Comparison of ENCODE assay signal across 1 cellular context in genomic region chr2:30807249-30807648, GRCh38.
TF ChIP-seq lines count a peak whose summit lies in the region.

TSS of gene CAPN13 (minus strand) at chr2:30807446. CDS start at chr2:30787325, 20,121 bp downstream.

TF ChIP-seq in H1, 55 proteins besides CTCF, POLR2A, EP300 and RAD21 (continued from another document):
- TF ChIP-seq CHD7 (IDR thresholded peaks at IDR 0.05; ENCODE audit: insufficient replicate concordance, low read length) (no peak), TAF7 (optimal IDR thresholded peaks at IDR 0.05; ENCODE audit: borderline replicate concordance, low read depth, low read length) (peak; percentile 39), MAFK (IDR thresholded peaks at IDR 0.05; ENCODE audit: low read depth, low read length) (peak; percentile 7; the same call in 1 of the 2 replicates), BRCA1 (IDR thresholded peaks at IDR 0.05; ENCODE audit: low read depth, low read length) (no peak), POLR2AphosphoS5 (IDR thresholded peaks at IDR 0.05; ENCODE audit: low read depth, low read length) (peak; percentile 58; the same call in 1 of the 2 replicates), SRF (IDR thresholded peaks at IDR 0.05; ENCODE audit: low read depth, low read length) (peak; percentile 97)
TF ChIP-seq in H1: peak in this region for 6.
